In genomic region chr6:41874741-41875140, GRCh38 we compare ENCODE assay signal across 1 cellular context.
A peak's percentile ranks its signal among the peaks of the same experiment; 100 is the strongest.
TF ChIP-seq lines count a peak whose summit lies in the region.

No MANE protein-coding gene starts in this region.

TF ChIP-seq in HepG2, 621 proteins besides CTCF, POLR2A, EP300 and RAD21 (continued from another document):
- TF ChIP-seq TRAFD1 (CRISPR knock-in tag; IDR thresholded peaks at IDR 0.05; ENCODE audit: borderline replicate concordance) = no peak
- TF ChIP-seq SOX13 (IDR thresholded peaks at IDR 0.05) = no peak
- TF ChIP-seq SOX13 (CRISPR knock-in tag; conservative IDR thresholded peaks at IDR 0.05 in 1 of 2, IDR thresholded peaks at IDR 0.05 in 1 of 2) = 0 out of 4 replicates have a peak, but pooled peaks of 1 of the 2 experiments have one; percentile 19
- TF ChIP-seq ZNF792 (CRISPR knock-in tag; IDR thresholded peaks at IDR 0.05) = no peak
- no peak for TF ChIP-seq LRRFIP1 (CRISPR knock-in tag; conservative IDR thresholded peaks at IDR 0.05)
- TF ChIP-seq ZNF232 (CRISPR knock-in tag; IDR thresholded peaks at IDR 0.05; ENCODE audit: borderline replicate concordance) = no peak
- TF ChIP-seq CEBPG (CRISPR knock-in tag; IDR thresholded peaks at IDR 0.05) = 0 out of 2 replicates have a peak, but pooled peaks have one; percentile 11
- no peak for TF ChIP-seq MYC (CRISPR knock-in tag; IDR thresholded peaks at IDR 0.05; ENCODE audit: borderline replicate concordance)
- TF ChIP-seq SSRP1 (CRISPR knock-in tag; IDR thresholded peaks at IDR 0.05) = no peak
- no peak for TF ChIP-seq PHB2 (IDR thresholded peaks at IDR 0.05; ENCODE audit: partially characterized antibody)
- TF ChIP-seq NR2F6 (IDR thresholded peaks at IDR 0.05) = peak; percentile 35; the same call in 1 of the 2 replicates
- 0 out of 2 replicates have a peak, but pooled peaks have one; percentile 31 for TF ChIP-seq NR2F6 (CRISPR knock-in tag; IDR thresholded peaks at IDR 0.05)
- no peak for TF ChIP-seq ZNF737 (CRISPR knock-in tag; IDR thresholded peaks at IDR 0.05; ENCODE audit: borderline replicate concordance)
- TF ChIP-seq NR2F1 (CRISPR knock-in tag; IDR thresholded peaks at IDR 0.05) = peak in 1 of 2 experiments; percentile 34; a peak in 1 of 4 replicates
- no peak for TF ChIP-seq ZGPAT (CRISPR knock-in tag; IDR thresholded peaks at IDR 0.05)
